ENCODE assay signal across 1 cellular context in the genomic region with DNA sequence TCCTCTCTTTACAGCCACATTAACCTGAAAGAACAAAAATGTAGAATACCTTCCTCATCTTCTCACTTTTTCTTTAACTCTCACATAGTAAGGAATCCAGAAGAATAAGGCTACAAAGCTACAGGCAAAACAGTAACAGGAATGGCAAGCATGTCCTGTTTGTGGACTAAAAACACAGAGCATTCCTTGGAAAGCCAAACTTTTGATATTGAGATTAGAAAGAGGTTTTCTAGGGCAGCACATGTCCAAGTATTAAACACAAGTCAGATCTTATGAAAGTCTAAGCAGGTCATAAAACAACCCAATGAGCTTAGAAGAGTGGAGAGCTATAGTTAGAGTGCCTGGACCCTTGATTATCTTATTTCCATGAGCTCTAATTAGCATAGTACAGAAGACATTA.
TF ChIP-seq lines count a peak whose summit lies in the region.

No MANE protein-coding gene starts in this region.

TF ChIP-seq in HepG2, 621 proteins besides CTCF, POLR2A, EP300 and RAD21 (continued from another document):
- TF ChIP-seq, protein P1, sequence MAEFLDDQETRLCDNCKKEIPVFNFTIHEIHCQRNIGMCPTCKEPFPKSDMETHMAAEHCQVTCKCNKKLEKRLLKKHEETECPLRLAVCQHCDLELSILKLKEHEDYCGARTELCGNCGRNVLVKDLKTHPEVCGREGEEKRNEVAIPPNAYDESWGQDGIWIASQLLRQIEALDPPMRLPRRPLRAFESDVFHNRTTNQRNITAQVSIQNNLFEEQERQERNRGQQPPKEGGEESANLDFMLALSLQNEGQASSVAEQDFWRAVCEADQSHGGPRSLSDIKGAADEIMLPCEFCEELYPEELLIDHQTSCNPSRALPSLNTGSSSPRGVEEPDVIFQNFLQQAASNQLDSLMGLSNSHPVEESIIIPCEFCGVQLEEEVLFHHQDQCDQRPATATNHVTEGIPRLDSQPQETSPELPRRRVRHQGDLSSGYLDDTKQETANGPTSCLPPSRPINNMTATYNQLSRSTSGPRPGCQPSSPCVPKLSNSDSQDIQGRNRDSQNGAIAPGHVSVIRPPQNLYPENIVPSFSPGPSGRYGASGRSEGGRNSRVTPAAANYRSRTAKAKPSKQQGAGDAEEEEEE (CRISPR knock-in tag; IDR thresholded peaks at IDR 0.05; ENCODE audit: borderline replicate concordance) = no peak
- TF ChIP-seq, protein P2, sequence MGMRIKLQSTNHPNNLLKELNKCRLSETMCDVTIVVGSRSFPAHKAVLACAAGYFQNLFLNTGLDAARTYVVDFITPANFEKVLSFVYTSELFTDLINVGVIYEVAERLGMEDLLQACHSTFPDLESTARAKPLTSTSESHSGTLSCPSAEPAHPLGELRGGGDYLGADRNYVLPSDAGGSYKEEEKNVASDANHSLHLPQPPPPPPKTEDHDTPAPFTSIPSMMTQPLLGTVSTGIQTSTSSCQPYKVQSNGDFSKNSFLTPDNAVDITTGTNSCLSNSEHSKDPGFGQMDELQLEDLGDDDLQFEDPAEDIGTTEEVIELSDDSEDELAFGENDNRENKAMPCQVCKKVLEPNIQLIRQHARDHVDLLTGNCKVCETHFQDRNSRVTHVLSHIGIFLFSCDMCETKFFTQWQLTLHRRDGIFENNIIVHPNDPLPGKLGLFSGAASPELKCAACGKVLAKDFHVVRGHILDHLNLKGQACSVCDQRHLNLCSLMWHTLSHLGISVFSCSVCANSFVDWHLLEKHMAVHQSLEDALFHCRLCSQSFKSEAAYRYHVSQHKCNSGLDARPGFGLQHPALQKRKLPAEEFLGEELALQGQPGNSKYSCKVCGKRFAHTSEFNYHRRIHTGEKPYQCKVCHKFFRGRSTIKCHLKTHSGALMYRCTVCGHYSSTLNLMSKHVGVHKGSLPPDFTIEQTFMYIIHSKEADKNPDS (CRISPR knock-in tag; IDR thresholded peaks at IDR 0.05) = no peak
- TF ChIP-seq GTF3A (CRISPR knock-in tag; conservative IDR thresholded peaks at IDR 0.05) = no peak
- no peak for TF ChIP-seq ZNF850 (CRISPR knock-in tag; conservative IDR thresholded peaks at IDR 0.05)
- TF ChIP-seq ZNF891 (CRISPR knock-in tag; IDR thresholded peaks at IDR 0.05) = no peak
- TF ChIP-seq KDM5B (CRISPR knock-in tag; IDR thresholded peaks at IDR 0.05; ENCODE audit: borderline replicate concordance) = no peak
- TF ChIP-seq, protein P3, sequence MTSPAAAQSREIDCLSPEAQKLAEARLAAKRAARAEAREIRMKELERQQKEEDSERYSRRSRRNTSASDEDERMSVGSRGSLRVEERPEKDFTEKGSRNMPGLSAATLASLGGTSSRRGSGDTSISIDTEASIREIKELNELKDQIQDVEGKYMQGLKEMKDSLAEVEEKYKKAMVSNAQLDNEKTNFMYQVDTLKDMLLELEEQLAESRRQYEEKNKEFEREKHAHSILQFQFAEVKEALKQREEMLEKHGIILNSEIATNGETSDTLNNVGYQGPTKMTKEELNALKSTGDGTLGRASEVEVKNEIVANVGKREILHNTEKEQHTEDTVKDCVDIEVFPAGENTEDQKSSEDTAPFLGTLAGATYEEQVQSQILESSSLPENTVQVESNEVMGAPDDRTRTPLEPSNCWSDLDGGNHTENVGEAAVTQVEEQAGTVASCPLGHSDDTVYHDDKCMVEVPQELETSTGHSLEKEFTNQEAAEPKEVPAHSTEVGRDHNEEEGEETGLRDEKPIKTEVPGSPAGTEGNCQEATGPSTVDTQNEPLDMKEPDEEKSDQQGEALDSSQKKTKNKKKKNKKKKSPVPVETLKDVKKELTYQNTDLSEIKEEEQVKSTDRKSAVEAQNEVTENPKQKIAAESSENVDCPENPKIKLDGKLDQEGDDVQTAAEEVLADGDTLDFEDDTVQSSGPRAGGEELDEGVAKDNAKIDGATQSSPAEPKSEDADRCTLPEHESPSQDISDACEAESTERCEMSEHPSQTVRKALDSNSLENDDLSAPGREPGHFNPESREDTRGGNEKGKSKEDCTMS (CRISPR knock-in tag; conservative IDR thresholded peaks at IDR 0.05) = no peak
